ENCODE assay signal across 24 cellular contexts in the genomic region with DNA sequence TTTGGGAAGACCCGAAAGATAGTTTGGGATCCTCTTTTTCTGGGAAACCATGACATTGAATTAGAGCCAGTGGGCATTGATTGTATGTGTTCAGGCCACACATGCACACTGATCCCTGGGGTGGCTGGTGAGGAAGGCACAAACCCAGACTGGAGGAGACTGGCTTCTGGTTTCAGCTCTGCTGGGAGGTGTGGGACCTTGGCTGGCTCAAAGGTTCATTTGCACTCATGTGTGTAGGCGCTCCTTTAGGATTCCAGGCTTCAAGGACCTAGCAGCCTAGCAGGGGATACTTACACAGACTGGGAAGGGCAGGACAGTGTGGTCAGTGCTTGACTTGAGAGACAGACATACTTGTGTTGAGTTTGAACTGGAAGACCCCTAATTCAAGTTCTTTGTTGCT. TPM values are rescaled to one million over a fixed set of nuclear protein-coding genes. Genes with fewer than 3 reads are reported as not detected.
"Had no signal": no experiment of that assay in that cellular context is flagged by ENCODE, and none has a peak within 500 bp of the region (broad histone marks: within the 10 kb centered on the region; RNA-seq: fewer than 3 reads in every experiment).

No MANE protein-coding gene starts in this region.

- H3K9me3 ChIP-seq: heart right ventricle, left ventricle myocardium inferior, spleen, suprapubic skin, tibial artery had no signal

- H3K4me3 ChIP-seq: heart right ventricle, left ventricle myocardium inferior, spleen, suprapubic skin, tibial artery had no signal

- H3K36me3 ChIP-seq: spleen, suprapubic skin had no signal

- H3K27ac Mint-ChIP-seq: activated B cell treated with CpG ODN at 0.5 μM for 24 hours; activated CD8-positive, alpha-beta T cell treated with anti-CD3 and anti-CD28 coated beads for 36 hours; activated naive CD4-positive, alpha-beta T cell treated with anti-CD3 and anti-CD28 coated beads, Interleukin-2, amount 50 U/mL, for 24 hours; activated naive CD8-positive, alpha-beta T cell treated with anti-CD3 and anti-CD28 coated beads, Interleukin-2, amount 50 U/mL, for 24 hours; activated T-helper 17 cell treated with anti-CD3 and anti-CD28 coated beads, Interleukin-2, amount 50 U/mL, for 72 hours; endodermal cell; naive thymus-derived CD8-positive, alpha-beta T cell had no signal

- H3K27me3 ChIP-seq: foreskin keratinocyte, heart right ventricle, spleen, suprapubic skin, tibial artery had no signal

- H3K9me3 Mint-ChIP-seq: activated B cell treated with CpG ODN at 0.5 μM for 24 hours; activated CD8-positive, alpha-beta T cell treated with anti-CD3 and anti-CD28 coated beads for 36 hours; activated naive CD4-positive, alpha-beta T cell treated with anti-CD3 and anti-CD28 coated beads, Interleukin-2, amount 50 U/mL, for 24 hours; activated naive CD8-positive, alpha-beta T cell treated with anti-CD3 and anti-CD28 coated beads, Interleukin-2, amount 50 U/mL, for 24 hours; activated T-cell treated with anti-CD3 and anti-CD28 coated beads, Interleukin-2, amount 50 U/mL, for 4 hours; activated T-helper 17 cell treated with anti-CD3 and anti-CD28 coated beads, Interleukin-2, amount 50 U/mL, for 72 hours; endodermal cell; mesothelial cell of epicardium; neural crest cell had no signal

- H3K36me3 Mint-ChIP-seq: activated naive CD4-positive, alpha-beta T cell treated with anti-CD3 and anti-CD28 coated beads, Interleukin-2, amount 50 U/mL, for 24 hours; naive thymus-derived CD8-positive, alpha-beta T cell had no signal

- H3K4me1 Mint-ChIP-seq: activated B cell treated with CpG ODN at 0.5 μM for 24 hours; activated naive CD4-positive, alpha-beta T cell treated with anti-CD3 and anti-CD28 coated beads, Interleukin-2, amount 50 U/mL, for 24 hours; activated naive CD8-positive, alpha-beta T cell treated with anti-CD3 and anti-CD28 coated beads, Interleukin-2, amount 50 U/mL, for 24 hours; activated T-helper 17 cell treated with anti-CD3 and anti-CD28 coated beads, Interleukin-2, amount 50 U/mL, for 72 hours; naive thymus-derived CD8-positive, alpha-beta T cell had no signal

- H3K27ac ChIP-seq: foreskin keratinocyte, heart right ventricle, left ventricle myocardium inferior, suprapubic skin, tibial artery had no signal

- DNase-seq: activated B cell treated with CpG ODN at 0.5 μM for 24 hours; activated CD4-positive, alpha-beta T cell treated with anti-CD3 and anti-CD28 coated beads, Interleukin-2, amount 50 U/mL, for 1 hour; activated CD8-positive, alpha-beta T cell treated with anti-CD3 and anti-CD28 coated beads for 36 hours; activated naive CD8-positive, alpha-beta T cell treated with anti-CD3 and anti-CD28 coated beads, Interleukin-2, amount 50 U/mL, for 24 hours; activated T-cell treated with anti-CD3 and anti-CD28 coated beads, Interleukin-2, amount 50 U/mL, for 4 hours; amygdala; caudate nucleus; endodermal cell; foreskin keratinocyte; heart right ventricle; left ventricle myocardium inferior; mammary epithelial cell; naive thymus-derived CD8-positive, alpha-beta T cell; occipital lobe; right cardiac atrium; spleen; stimulated activated naive CD4-positive, alpha-beta T cell; T-helper 2 cell; tibial artery had no signal

- H3K4me3 Mint-ChIP-seq: activated B cell treated with CpG ODN at 0.5 μM for 24 hours; activated CD8-positive, alpha-beta T cell treated with anti-CD3 and anti-CD28 coated beads for 36 hours; activated naive CD4-positive, alpha-beta T cell treated with anti-CD3 and anti-CD28 coated beads, Interleukin-2, amount 50 U/mL, for 24 hours; activated naive CD8-positive, alpha-beta T cell treated with anti-CD3 and anti-CD28 coated beads, Interleukin-2, amount 50 U/mL, for 24 hours; activated T-cell treated with anti-CD3 and anti-CD28 coated beads, Interleukin-2, amount 50 U/mL, for 4 hours; activated T-helper 17 cell treated with anti-CD3 and anti-CD28 coated beads, Interleukin-2, amount 50 U/mL, for 72 hours; endodermal cell; mesothelial cell of epicardium; naive thymus-derived CD8-positive, alpha-beta T cell; neural crest cell had no signal

- H3K4me1 ChIP-seq: foreskin keratinocyte had no signal

RNA-seq across cellular contexts. Expression of a gene that starts 7.2 kb away (rescaled TPM):
- total RNA-seq: activated CD8-positive, alpha-beta T cell treated with anti-CD3 and anti-CD28 coated beads for 36 hours; activated T-helper 17 cell treated with anti-CD3 and anti-CD28 coated beads, Interleukin-2, amount 50 U/mL, for 72 hours had no signal
- polyA plus RNA-seq: naive thymus-derived CD8-positive, alpha-beta T cell had no signal
